Comparison of ENCODE assay signal across 1 cellular context in genomic region chr21:44927259-44927586, GRCh38.
A peak's percentile ranks its signal among the peaks of the same experiment; 100 is the strongest.
TF ChIP-seq lines count a peak whose summit lies in the region.

No MANE protein-coding gene starts in this region.

TF ChIP-seq in GM12878, 131 proteins besides CTCF, POLR2A, EP300 and RAD21:
- TF ChIP-seq EED (IDR thresholded peaks at IDR 0.05; ENCODE audit: low read depth) (peak; percentile 91), PAX5 (IDR thresholded peaks at IDR 0.05; ENCODE audit: borderline replicate concordance, low read depth, low read length) (peak; percentile 38; the same call in 1 of the 2 replicates), HDAC2 (IDR thresholded peaks at IDR 0.05) (no peak), RB1 (IDR thresholded peaks at IDR 0.05; ENCODE audit: borderline replicate concordance) (no peak), RFX5 (IDR thresholded peaks at IDR 0.05; ENCODE audit: low read depth, low read length) (no peak), SMC3 (IDR thresholded peaks at IDR 0.05; ENCODE audit: borderline replicate concordance, low read length) (no peak), MLLT1 (IDR thresholded peaks at IDR 0.05) (peak; percentile 73; the same call in 1 of the 2 replicates), RUNX3 (IDR thresholded peaks at IDR 0.05; ENCODE audit: low read length) (no peak), ATF3 (IDR thresholded peaks at IDR 0.05; ENCODE audit: borderline replicate concordance, extremely low read depth, low read depth, low read length) (no peak), RBBP5 (conservative IDR thresholded peaks at IDR 0.05) (no peak)
